Comparison of ENCODE assay signal across 8 cellular contexts in genomic region chr6:31651602-31652191, GRCh38. TPM values are rescaled to one million over a fixed set of nuclear protein-coding genes. Genes with fewer than 3 reads are reported as not detected.
DNase-seq lines count a peak whose midpoint lies in the region; ATAC-seq and TF ChIP-seq lines count a peak whose summit lies in the region.

No MANE protein-coding gene starts in this region.

- intact Hi-C loops in CD14-positive monocyte (cut with micrococcal nuclease) (loop anchor here (1.0 to 2.0 kb wide), 2 partner anchors 14 to 31 kb away; partner anchors contain the start of gene PRRC2A (in 2 of the 2)), Right ventricle myocardium superior (cut with DNase I) (no loop called here)

- DNase-seq in CD14-positive monocyte (ENCODE audit: low spot score) (peak; percentile 89), NCI-H2196 treated with DMSO at 0.1 percent for 48 hours (lab: John Stamatoyannopoulos, UW; ENCODE audit: unreplicated experiment) (peak; percentile 60), Right ventricle myocardium superior (no peak), osteocyte (ENCODE audit: extremely low spot score, unreplicated experiment) (no peak)
- DNase-seq in activated naive CD4-positive, alpha-beta T cell treated with anti-CD3 and anti-CD28 coated beads, Interleukin-2, amount 50 U/mL, for 72 hours (ENCODE audit: low spot score in 2 of 2): no peak
- no peak for DNase-seq in activated effector memory CD4-positive, alpha-beta T cell treated with Interleukin-2 at 50 U/mL for 16 hours

- H3K27me3 Mint-ChIP-seq in CD14-positive monocyte (ENCODE audit: low read depth in 3 of 3) (peaks cover 0 to 10% (median 5%) of the 10 kb centered on the region in 3 donors), osteocyte (ENCODE audit: unreplicated experiment) (no peaks in the 10 kb centered on the region)

- H3K36me3 Mint-ChIP-seq in CD14-positive monocyte: peaks cover 54 to 63% of the 10 kb centered on the region in 2 donors
- peaks cover 26 to 41% of the 10 kb centered on the region in 2 donors for H3K36me3 Mint-ChIP-seq in activated naive CD4-positive, alpha-beta T cell treated with anti-CD3 and anti-CD28 coated beads, Interleukin-2, amount 50 U/mL, for 72 hours
- H3K36me3 Mint-ChIP-seq in osteocyte (ENCODE audit: unreplicated experiment): peaks cover 27% of the 10 kb centered on the region

- H3K4me3 Mint-ChIP-seq in CD14-positive monocyte (peak overlapping the region; percentile 93 to 99), osteocyte (ENCODE audit: unreplicated experiment) (peak overlapping the region; percentile 97)

- H3K27ac Mint-ChIP-seq in CD14-positive monocyte: peak overlapping the region; percentile 99 to 100 (median 100)
- H3K27ac Mint-ChIP-seq in activated naive CD4-positive, alpha-beta T cell treated with anti-CD3 and anti-CD28 coated beads, Interleukin-2, amount 50 U/mL, for 72 hours: peak overlapping the region; percentile 98 to 99
- peak overlapping the region; percentile 100 for H3K27ac Mint-ChIP-seq in osteocyte (ENCODE audit: unreplicated experiment)

- H3K9me3 Mint-ChIP-seq in CD14-positive monocyte: no peaks in the 10 kb centered on the region
- no peaks in the 10 kb centered on the region for H3K9me3 Mint-ChIP-seq in activated naive CD4-positive, alpha-beta T cell treated with anti-CD3 and anti-CD28 coated beads, Interleukin-2, amount 50 U/mL, for 72 hours
- no peaks in the 10 kb centered on the region for H3K9me3 Mint-ChIP-seq in osteocyte (ENCODE audit: unreplicated experiment)

- H3K4me1 Mint-ChIP-seq in CD14-positive monocyte (peaks cover 28% of the 10 kb centered on the region), osteocyte (ENCODE audit: unreplicated experiment) (peaks cover 29% of the 10 kb centered on the region)

- ATAC-seq in GM18519 (IDR thresholded peaks at IDR 0.05; ENCODE audit: low FRiP score, unreplicated experiment) (peak; percentile 25), HG02981 (IDR thresholded peaks at IDR 0.05; ENCODE audit: unreplicated experiment) (peak; percentile 17), Right ventricle myocardium superior (ENCODE audit: poor library complexity) (peak; percentile 71)
- ATAC-seq in activated naive CD4-positive, alpha-beta T cell treated with anti-CD3 and anti-CD28 coated beads, Interleukin-2, amount 50 U/mL, for 72 hours: peak; percentile 62 to 79

- TF ChIP-seq CTCF in CD14-positive monocyte (IDR thresholded peaks at IDR 0.05) (no peak), osteocyte (IDR thresholded peaks at IDR 0.05) (no peak)

RNA-seq across cellular contexts. Expression of gene BAG6, which starts 0.8 kb away (rescaled TPM):
- 10 to 100 TPM; 15.4 to 15.6 TPM for polyA plus RNA-seq in CD14-positive monocyte
- total RNA-seq in activated naive CD4-positive, alpha-beta T cell treated with anti-CD3 and anti-CD28 coated beads, Interleukin-2, amount 50 U/mL, for 72 hours: 100 to 1,000 TPM; 286 to 303 TPM
- 253 TPM for total RNA-seq in Right ventricle myocardium superior
- 382 and 386 TPM in 2 replicates for total RNA-seq in osteocyte

RNA-seq across cellular contexts. Expression of gene APOM, which starts 4.0 kb away (rescaled TPM):
- 1 to 10 TPM; 4.2 to 4.8 TPM for polyA plus RNA-seq in CD14-positive monocyte
- 1 to 10 TPM; 2.6 to 2.7 TPM for total RNA-seq in activated naive CD4-positive, alpha-beta T cell treated with anti-CD3 and anti-CD28 coated beads, Interleukin-2, amount 50 U/mL, for 72 hours
- total RNA-seq in Right ventricle myocardium superior: 1.9 TPM
- 2.2 and 4.0 TPM in 2 replicates for total RNA-seq in osteocyte

RNA-seq across cellular contexts. Expression of gene C6orf47, which starts 8.9 kb away (rescaled TPM):
- polyA plus RNA-seq in CD14-positive monocyte: 10 to 100 TPM; 18.1 to 23.4 TPM
- total RNA-seq in activated naive CD4-positive, alpha-beta T cell treated with anti-CD3 and anti-CD28 coated beads, Interleukin-2, amount 50 U/mL, for 72 hours: 10 to 100 TPM; 15.0 to 16.4 TPM
- 16.5 TPM for total RNA-seq in Right ventricle myocardium superior
- total RNA-seq in osteocyte: 21.5 and 23.0 TPM in 2 replicates

RNA-seq across cellular contexts. Expression of gene GPANK1, which starts 13.1 kb away (rescaled TPM):
- 10 to 100 TPM; 12.0 to 13.9 TPM for polyA plus RNA-seq in CD14-positive monocyte
- 10 to 100 TPM; 36.2 to 39.0 TPM for total RNA-seq in activated naive CD4-positive, alpha-beta T cell treated with anti-CD3 and anti-CD28 coated beads, Interleukin-2, amount 50 U/mL, for 72 hours
- total RNA-seq in Right ventricle myocardium superior (19.2 TPM), osteocyte (17.0 and 18.7 TPM in 2 replicates)

RNA-seq across cellular contexts. Expression of gene CSNK2B, which starts 14.2 kb away (rescaled TPM):
- 100 to 1,000 TPM; 195 to 227 TPM for polyA plus RNA-seq in CD14-positive monocyte
- 100 to 1,000 TPM; 242 to 251 TPM for total RNA-seq in activated naive CD4-positive, alpha-beta T cell treated with anti-CD3 and anti-CD28 coated beads, Interleukin-2, amount 50 U/mL, for 72 hours
- total RNA-seq in Right ventricle myocardium superior: 95.1 TPM
- total RNA-seq in osteocyte: 142 and 163 TPM in 2 replicates

Comparison
In these comparisons a context has a peak if more than half of its experiments do, and no peak if none do; other contexts are left out.
1. DNase-seq: peak in CD14-positive monocyte (single experiment) and NCI-H2196 treated with DMSO at 0.1 percent for 48 hours (single experiment); none in activated naive CD4-positive, alpha-beta T cell treated with anti-CD3 and anti-CD28 coated beads, Interleukin-2, amount 50 U/mL, for 72 hours (0 of 2), Right ventricle myocardium superior (single experiment), osteocyte (single experiment) and activated effector memory CD4-positive, alpha-beta T cell treated with Interleukin-2 at 50 U/mL for 16 hours (single experiment).
2. ATAC-seq: peak in every context shown above with its lines; median percentile 71 in Right ventricle myocardium superior; 70 in activated naive CD4-positive, alpha-beta T cell treated with anti-CD3 and anti-CD28 coated beads, Interleukin-2, amount 50 U/mL, for 72 hours; 25 in GM18519; 17 in HG02981.
3. Peak in every context shown above with its lines, with median percentiles within 50 percentile points of each other: H3K27ac Mint-ChIP-seq.